Comparison of ENCODE assay signal across 14 cellular contexts in the genomic region with DNA sequence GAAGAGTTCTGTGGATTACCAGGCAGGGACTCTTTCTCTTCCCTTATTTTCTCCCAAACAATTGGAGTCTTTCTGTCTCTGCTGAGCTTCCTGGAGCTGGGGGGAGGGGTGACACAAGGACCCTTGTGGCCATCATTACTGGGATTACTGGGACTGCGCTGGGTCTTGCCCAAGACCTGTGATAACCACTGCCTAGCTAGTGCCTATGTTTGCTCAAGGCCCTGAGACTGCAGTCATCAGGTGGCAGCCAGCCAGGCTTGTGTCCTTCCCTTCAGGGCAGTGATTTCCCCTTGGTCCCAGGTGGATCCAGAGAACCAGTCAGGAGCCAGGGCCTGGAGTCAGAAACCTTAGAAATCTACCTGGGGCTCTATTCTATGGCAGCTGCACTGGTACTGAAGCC.
DNase-seq lines count a peak whose midpoint lies in the region; TF ChIP-seq lines count a peak whose summit lies in the region.
"Had no signal": no experiment of that assay in that cellular context is flagged by ENCODE, and none has a peak within 500 bp of the region (broad histone marks: within the 10 kb centered on the region; RNA-seq: fewer than 3 reads in every experiment).

No MANE protein-coding gene starts in this region.

- H3K56ac ChIP-seq in H9 (ENCODE audit: insufficient read length, low read depth, low read length) = no peak overlapping the region

- no peaks in the 10 kb centered on the region for H3K23me2 ChIP-seq in H9 (ENCODE audit: insufficient read length, low read depth, low read length, poor library complexity, severe bottlenecking)

- no peak overlapping the region for H2BK12ac ChIP-seq in H9 (ENCODE audit: insufficient read length, low read depth, low read length)

- no peak overlapping the region for H4K5ac ChIP-seq in H9 (ENCODE audit: insufficient read length, low read depth, low read length)

- no peak overlapping the region for H3K14ac ChIP-seq in H9 (ENCODE audit: insufficient read depth, low read length)

- H2BK5ac ChIP-seq in H9 (ENCODE audit: insufficient read length, low read length) = no peak overlapping the region

- H2AFZ ChIP-seq in H9 (ENCODE audit: low read length) = no peak overlapping the region

- intact Hi-C loops in colonic mucosa (cut with DNase I) = no loop called here

- H4K91ac ChIP-seq in H9 (ENCODE audit: insufficient read length, low read depth, low read length) = no peak overlapping the region

- no peak overlapping the region for H2BK120ac ChIP-seq in H9 (ENCODE audit: low read depth, low read length, poor library complexity, severe bottlenecking)

- no peak overlapping the region for H3K18ac ChIP-seq in H9 (ENCODE audit: insufficient read length, low read depth, low read length)

- H3K4me1 ChIP-seq in H9 (ENCODE audit: insufficient read depth, low read length) = no peaks in the 10 kb centered on the region
- H3K4me1 ChIP-seq in colonic mucosa = no peaks in the 10 kb centered on the region
- H3K4me1 ChIP-seq in BE2C = peaks cover 4% of the 10 kb centered on the region
- H3K4me1 ChIP-seq: right atrium auricular region had no signal

- H2AK5ac ChIP-seq in H9 (ENCODE audit: insufficient read length, low read length) = no peak overlapping the region

- no peak overlapping the region for H3K27ac ChIP-seq in H9 (ENCODE audit: insufficient read length, low read depth, low read length)
- no peak overlapping the region for H3K27ac ChIP-seq in colonic mucosa
- H3K27ac ChIP-seq: right atrium auricular region had no signal

- H4K8ac ChIP-seq in H9 (replicated peaks; ENCODE audit: insufficient read length, low read depth, low read length) = no peak overlapping the region

- H2BK15ac ChIP-seq in H9 (ENCODE audit: low read depth, low read length) = no peak overlapping the region

- H3K36me3 Mint-ChIP-seq in H9 (ENCODE audit: insufficient read depth in 1 of 3, low read depth in 3 of 3) (peaks cover 0 to 6% (median 0%) of the 10 kb centered on the region in 3 experiments; a peak in 2 of 7 replicates), nephron progenitor cell (ENCODE audit: low read depth) (peaks cover 25% of the 10 kb centered on the region)

- H3K9me3 ChIP-seq in H9 (ENCODE audit: control insufficient read depth, low read depth, low read length) (no peaks in the 10 kb centered on the region), colonic mucosa (no peaks in the 10 kb centered on the region), BE2C (no peaks in the 10 kb centered on the region)

- H3K4me2 ChIP-seq in H9 (ENCODE audit: insufficient read depth, insufficient read length, low read length) = no peak overlapping the region

- no peak overlapping the region for H3K23ac ChIP-seq in H9 (ENCODE audit: insufficient read length, low read depth, low read length)

- H3K4me1 Mint-ChIP-seq in H9 (0 out of 4 replicates have a peak, but pooled peaks cover 0 to 3% of the 10 kb centered on the region in 2 experiments), nephron progenitor cell (peaks cover 19% of the 10 kb centered on the region)
- H3K4me1 Mint-ChIP-seq: natural killer cell had no signal

- DNase-seq in DMS153 (lab: John Stamatoyannopoulos, UW) = peak; percentile 57
- no peak for DNase-seq in H9
- DNase-seq in colonic mucosa = peak; percentile 18
- DNase-seq in nephron progenitor cell = no peak
- no peak for DNase-seq in stimulated activated CD8-positive, alpha-beta memory T cell treated with anti-CD3 and anti-CD28 coated beads, Interleukin-4, amount 100 ng/mL, for 48 hours
- DNase-seq in DMS 273 treated with DMSO at 0.1 percent for 48 hours (lab: John Stamatoyannopoulos, UW) = no peak
- DNase-seq in BE2C = no peak
- DNase-seq: activated naive CD4-positive, alpha-beta T cell; caudate nucleus; CD8-positive, alpha-beta T cell; kidney glomerular epithelial cell; natural killer cell; stimulated activated naive CD4-positive, alpha-beta T cell had no signal

- H3K36me3 ChIP-seq in colonic mucosa (no peaks in the 10 kb centered on the region), BE2C (no peaks in the 10 kb centered on the region)
- H3K36me3 ChIP-seq: right atrium auricular region had no signal

- peaks cover 2% of the 10 kb centered on the region; the same call in 1 of the 2 replicates for H3K27me3 Mint-ChIP-seq in H9 (ENCODE audit: low read depth)
- no peaks in the 10 kb centered on the region for H3K27me3 Mint-ChIP-seq in nephron progenitor cell (ENCODE audit: low read depth, poor library complexity)

- H3K4ac ChIP-seq in H9 (ENCODE audit: low read depth, low read length) = no peak overlapping the region

- H3K27me3 ChIP-seq in H9 (ENCODE audit: insufficient read depth, low read length) = no peaks in the 10 kb centered on the region
- no peaks in the 10 kb centered on the region for H3K27me3 ChIP-seq in colonic mucosa
- H3K27me3 ChIP-seq in BE2C = no peaks in the 10 kb centered on the region
- H3K27me3 ChIP-seq: right atrium auricular region had no signal

- H3K79me1 ChIP-seq in H9 (ENCODE audit: insufficient read depth, low read depth, low read length, poor library complexity, severe bottlenecking) = no peaks in the 10 kb centered on the region

- H3K9ac ChIP-seq in H9 (ENCODE audit: extremely low read depth, insufficient read length, low read length) = no peak overlapping the region
- no peak overlapping the region for H3K9ac ChIP-seq in colonic mucosa (ENCODE audit: low read depth in 2 of 2, low read length in 2 of 2)

- H3K9me3 Mint-ChIP-seq in H9 (peaks cover 4 to 9% of the 10 kb centered on the region in 2 experiments; a peak in 4 of 5 replicates), nephron progenitor cell (peaks cover 25% of the 10 kb centered on the region)

- no peak overlapping the region for H3T11ph ChIP-seq in H9 (ENCODE audit: low read length)

- H3K4me3 ChIP-seq in colonic mucosa (no peak overlapping the region), BE2C (ENCODE audit: low read depth, low read length) (no peak overlapping the region)
- H3K4me3 ChIP-seq: right atrium auricular region had no signal

- no peak overlapping the region for H3K4me3 Mint-ChIP-seq in H9
- no peak overlapping the region for H3K4me3 Mint-ChIP-seq in nephron progenitor cell
- H3K4me3 Mint-ChIP-seq: CD8-positive, alpha-beta T cell; natural killer cell had no signal

- TF ChIP-seq CTCF in H9 (conservative IDR thresholded peaks at IDR 0.05) = no peak
- no peak for TF ChIP-seq CTCF in colonic mucosa (IDR thresholded peaks at IDR 0.05)
- no peak for TF ChIP-seq CTCF in nephron progenitor cell (IDR thresholded peaks at IDR 0.05)
- no peak for TF ChIP-seq CTCF in BE2C (IDR thresholded peaks at IDR 0.05; ENCODE audit: low read depth, low read length)

- no peaks in the 10 kb centered on the region for H4K20me1 ChIP-seq in H9 (ENCODE audit: control insufficient read depth, insufficient read depth, insufficient read length)

- no CpG with 5 or more reads among the region's 1 CpG for WGBS in H9 (ENCODE audit: extremely low coverage, insufficient read length, low lambda C conversion rate)

- H3K79me2 ChIP-seq in H9 (ENCODE audit: insufficient read depth, low read length) = no peaks in the 10 kb centered on the region

- H2BK20ac ChIP-seq in H9 (ENCODE audit: low read depth, low read length, poor library complexity, severe bottlenecking) = no peak overlapping the region

- H3K27ac Mint-ChIP-seq in H9 = peak overlapping the region in 2 of 3 experiments; percentile 17 to 25; a peak in 2 of 7 replicates
- H3K27ac Mint-ChIP-seq in nephron progenitor cell = peak overlapping the region; percentile 95
- H3K27ac Mint-ChIP-seq: CD8-positive, alpha-beta T cell; natural killer cell had no signal

Comparison
In these comparisons a context has a peak if more than half of its experiments do, and no peak if none do; other contexts are left out.
1. DNase-seq: peak in DMS153 (single experiment) and colonic mucosa (single experiment); none in H9 (single experiment), nephron progenitor cell (single experiment), stimulated activated CD8-positive, alpha-beta memory T cell treated with anti-CD3 and anti-CD28 coated beads, Interleukin-4, amount 100 ng/mL, for 48 hours (single experiment), DMS 273 treated with DMSO at 0.1 percent for 48 hours (single experiment) and BE2C (single experiment).